Comparison of ENCODE assay signal across 8 cellular contexts in the genomic region with DNA sequence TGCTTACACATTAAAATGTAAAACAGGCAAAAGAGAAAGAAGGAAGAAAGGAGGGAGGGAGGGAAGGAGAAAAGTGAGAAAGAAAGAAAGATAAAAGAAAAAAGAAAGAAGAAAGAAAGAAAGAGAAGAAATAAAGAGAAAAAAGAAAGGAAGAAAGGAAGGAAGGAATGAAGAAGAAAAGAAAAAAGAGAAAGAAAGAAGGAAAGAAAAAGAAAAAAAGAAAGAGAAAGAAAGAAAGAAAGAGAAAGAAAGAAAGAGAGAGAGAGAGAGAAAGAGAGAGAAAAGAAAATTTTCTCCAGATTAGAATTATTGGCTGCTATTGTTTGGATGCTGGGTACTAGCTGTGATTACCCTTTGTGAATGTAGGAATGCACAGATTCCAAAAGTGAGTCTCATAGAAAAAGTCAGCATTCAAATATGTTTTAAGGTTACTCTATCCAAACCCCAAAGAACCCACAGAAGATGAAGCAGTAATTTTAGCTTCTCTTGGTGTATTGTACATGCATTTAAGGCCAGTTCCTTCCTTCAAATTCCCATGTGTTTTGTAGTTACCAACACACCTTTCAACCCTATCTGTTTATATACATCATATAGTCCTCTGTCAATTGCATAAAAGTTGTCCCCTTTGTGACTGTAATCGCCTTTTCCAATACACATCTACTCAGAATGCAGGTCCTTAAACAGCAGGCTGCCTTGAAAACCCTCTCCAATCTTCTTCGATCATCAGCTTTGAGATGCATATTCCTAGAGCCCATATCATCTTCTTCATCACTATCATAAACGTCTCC. TPM values are rescaled to one million over a fixed set of nuclear protein-coding genes. Genes with fewer than 3 reads are reported as not detected.
DNase-seq lines count a peak whose midpoint lies in the region; ATAC-seq and TF ChIP-seq lines count a peak whose summit lies in the region.

No MANE protein-coding gene starts in this region.

- 8% methylated on average over 3 of the region's 3 CpGs for WGBS in esophagus muscularis mucosa
- WGBS in ovary, 3 donors: 2 to 4% (median 2%) methylated on average over 3 of the region's 3 CpGs

- peak overlapping the region; percentile 95 for H3K4me3 ChIP-seq in ACC112 (ENCODE audit: low read depth, low read length)
- H3K4me3 ChIP-seq in esophagus muscularis mucosa: peak overlapping the region; percentile 66 to 85 (median 84)
- peak overlapping the region; percentile 70 for H3K4me3 ChIP-seq in ovary

- ATAC-seq in GM18870 (IDR thresholded peaks at IDR 0.05; ENCODE audit: unreplicated experiment): peak; percentile 0

- intact Hi-C loops in esophagus muscularis mucosa (cut with DNase I): no loop called here
- intact Hi-C loops in ovary (cut with DNase I): no loop called here

- H3K79me2 ChIP-seq in ACC112 (ENCODE audit: control insufficient read depth, insufficient read depth, low read length, unreplicated experiment): peaks cover 35% of the 10 kb centered on the region

- DNase-seq in RPMI8226 (peak; percentile 4), esophagus muscularis mucosa (ENCODE audit: extremely low spot score) (no peak), ovary (no peak), islet precursor cell (no peak), D341Med (ENCODE audit: low spot score) (no peak), NCI-H526 treated with DMSO at 0.1 percent for 48 hours (lab: John Stamatoyannopoulos, UW) (no peak)

- H3K27me3 ChIP-seq in ACC112 (ENCODE audit: insufficient read depth, low read length): no peaks in the 10 kb centered on the region
- H3K27me3 ChIP-seq in esophagus muscularis mucosa: no peaks in the 10 kb centered on the region
- H3K27me3 ChIP-seq in ovary: no peaks in the 10 kb centered on the region

- H3K36me3 ChIP-seq in ACC112 (ENCODE audit: insufficient read depth, low read length): peaks cover 4% of the 10 kb centered on the region
- H3K36me3 ChIP-seq in esophagus muscularis mucosa: peaks cover 0 to 4% (median 0%) of the 10 kb centered on the region in 4 donors
- no peaks in the 10 kb centered on the region for H3K36me3 ChIP-seq in ovary

- H3K27ac ChIP-seq in ACC112 (ENCODE audit: low read depth, low read length): peak overlapping the region; percentile 88
- H3K27ac ChIP-seq in esophagus muscularis mucosa (replicated peaks in 1 of 4): peak overlapping the region; percentile 87 to 92 (median 91)
- H3K27ac ChIP-seq in ovary: peak overlapping the region; percentile 67 to 87

- H3K4me1 ChIP-seq in ACC112 (ENCODE audit: control insufficient read depth, insufficient read depth, low read length, unreplicated experiment): peaks cover 23% of the 10 kb centered on the region
- peaks cover 18 to 32% (median 28%) of the 10 kb centered on the region in 4 donors for H3K4me1 ChIP-seq in esophagus muscularis mucosa
- peaks cover 6% of the 10 kb centered on the region for H3K4me1 ChIP-seq in ovary (ENCODE audit: insufficient read depth)

- TF ChIP-seq EP300 in esophagus muscularis mucosa (IDR thresholded peaks at IDR 0.05): no peak
- no peak for TF ChIP-seq EP300 in ovary (IDR thresholded peaks at IDR 0.05)

- H2AFZ ChIP-seq in ACC112 (ENCODE audit: low read length, unreplicated experiment): peak overlapping the region; percentile 97

- no peaks in the 10 kb centered on the region for H3K9me3 ChIP-seq in esophagus muscularis mucosa
- H3K9me3 ChIP-seq in ovary: no peaks in the 10 kb centered on the region

- no peak for TF ChIP-seq CTCF in esophagus muscularis mucosa (IDR thresholded peaks at IDR 0.05)
- no peak for TF ChIP-seq CTCF in ovary (IDR thresholded peaks at IDR 0.05)

- TF ChIP-seq POLR2A in esophagus muscularis mucosa (IDR thresholded peaks at IDR 0.05; ENCODE audit: low read depth): no peak
- TF ChIP-seq POLR2A in ovary (IDR thresholded peaks at IDR 0.05): no peak

RNA-seq across cellular contexts. Expression of a gene that starts 0.8 kb away (rescaled TPM):
- total RNA-seq in esophagus muscularis mucosa (10 to 100 TPM in 3 of 4 donors, 1 to 10 TPM in 1; 8.9 to 22.4 (median 17.6) TPM), ovary (10 to 100 TPM; 17.5 to 26.5 (median 20.4) TPM)
- 10 to 100 TPM; 10.6 to 22.1 TPM for polyA plus RNA-seq in ovary

RNA-seq across cellular contexts. Expression of a gene that starts 30.1 kb away (rescaled TPM):
- total RNA-seq in esophagus muscularis mucosa (1 to 10 TPM; 3.1 to 8.8 (median 4.5) TPM), ovary (10 to 100 TPM in 6 of 7 donors, 1 to 10 TPM in 1; 6.1 to 20.3 (median 16.8) TPM)
- polyA plus RNA-seq in ovary: 10 to 100 TPM; 18.5 to 21.5 TPM

RNA-seq across cellular contexts. Expression of a gene that starts 34.8 kb away (rescaled TPM):
- total RNA-seq in esophagus muscularis mucosa (under 1 TPM in 2 of 4 donors, not detected in 2; 0.13 to 0.46 TPM), ovary (1 to 10 TPM in 1 of 7 donors, under 1 TPM in 4, not detected in 2; 0.12 to 1.9 (median 0.18) TPM)
- under 1 TPM; 0.13 to 0.25 TPM for polyA plus RNA-seq in ovary

RNA-seq across cellular contexts. Expression of a gene that starts 55.8 kb away (rescaled TPM):
- not detected for total RNA-seq in esophagus muscularis mucosa
- not detected for total RNA-seq in ovary
- not detected for polyA plus RNA-seq in ovary
